Comparison of ENCODE assay signal across 17 cellular contexts in the genomic region with DNA sequence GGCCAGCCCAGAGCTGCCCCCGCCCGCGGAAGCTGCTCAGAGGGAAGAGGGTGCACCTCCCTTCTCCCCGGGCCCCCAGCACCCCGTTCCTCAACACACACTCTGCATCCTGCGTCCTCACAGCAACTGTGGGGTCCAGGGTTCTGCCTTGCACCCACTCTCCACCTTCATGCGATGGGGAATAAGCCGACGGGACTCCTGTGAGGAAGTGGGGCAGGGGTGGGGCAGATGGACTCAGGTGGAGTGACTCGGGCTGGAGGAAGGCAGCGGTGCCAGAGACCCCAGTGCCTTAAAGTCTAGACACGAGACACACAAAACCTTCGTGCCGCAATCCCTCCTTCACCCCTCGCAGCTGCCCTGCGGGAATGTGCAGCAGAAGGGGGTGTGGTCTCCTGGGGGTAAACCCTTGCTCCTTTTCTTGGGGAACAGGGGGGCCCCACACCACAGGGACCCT. TPM values are rescaled to one million over a fixed set of nuclear protein-coding genes. Genes with fewer than 3 reads are reported as not detected.
DNase-seq lines count a peak whose midpoint lies in the region; ATAC-seq, FAIRE-seq and TF ChIP-seq lines count a peak whose summit lies in the region.
"Had no signal": no experiment of that assay in that cellular context is flagged by ENCODE, and none has a peak within 500 bp of the region (broad histone marks: within the 10 kb centered on the region; RNA-seq: fewer than 3 reads in every experiment).

No MANE protein-coding gene starts in this region.

- H3K23me2 ChIP-seq in H9 (ENCODE audit: insufficient read length, low read depth, low read length, poor library complexity, severe bottlenecking) (no peaks in the 10 kb centered on the region), H1 (ENCODE audit: low read depth, low read length) (no peaks in the 10 kb centered on the region; the same call in 1 of the 2 replicates)

- H3K18ac ChIP-seq in H9 (ENCODE audit: insufficient read length, low read depth, low read length) (no peak overlapping the region), H1 (ENCODE audit: extremely low read depth, low read length) (no peak overlapping the region)

- H3K14ac ChIP-seq in H9 (ENCODE audit: insufficient read depth, low read length) (no peak overlapping the region), H1 (ENCODE audit: insufficient read length) (no peak overlapping the region)

- H3K27ac Mint-ChIP-seq in H9 = peak overlapping the region; percentile 34 to 81 (median 48); a peak in 3 of 7 replicates
- H3K27ac Mint-ChIP-seq in activated CD4-positive, alpha-beta memory T cell treated with anti-CD3 and anti-CD28 coated beads, Interleukin-2, amount 10 ng/mL, durations not matched to agents 7 days and 5 days = no peak overlapping the region
- peak overlapping the region in 1 of 2 donors; percentile 73 for H3K27ac Mint-ChIP-seq in natural killer cell
- H3K27ac Mint-ChIP-seq: activated T-cell treated with anti-CD3 and anti-CD28 coated beads, Interleukin-2, amount 50 U/mL, for 72 hours had no signal

- H3K9me3 Mint-ChIP-seq in H9 (no peaks in the 10 kb centered on the region), natural killer cell (no peaks in the 10 kb centered on the region)
- H3K9me3 Mint-ChIP-seq in activated CD4-positive, alpha-beta memory T cell treated with anti-CD3 and anti-CD28 coated beads, Interleukin-2, amount 10 ng/mL, durations not matched to agents 7 days and 5 days = no peaks in the 10 kb centered on the region
- H3K9me3 Mint-ChIP-seq: activated T-cell treated with anti-CD3 and anti-CD28 coated beads, Interleukin-2, amount 50 U/mL, for 72 hours had no signal

- intact Hi-C loops in ovary (cut with DNase I) (no loop called here), natural killer cell (cut with micrococcal nuclease) (no loop called here)

- H2AK5ac ChIP-seq in H9 (ENCODE audit: insufficient read length, low read length) = no peak overlapping the region
- H2AK5ac ChIP-seq in H1 (ENCODE audit: low read depth, low read length) = no peak overlapping the region

- POLR2A ChIA-PET in H1 (lab: Charles Lee; ENCODE audit: partially characterized antibody) = interaction anchor here (0.6 kb wide), 1 partner anchor 344 kb away, joined by 4 read pairs; no protein-coding TSS in a partner anchor
- POLR2A ChIA-PET in activated CD4-positive, alpha-beta memory T cell treated with anti-CD3 and anti-CD28 coated beads, Interleukin-2, amount 10 ng/mL, durations not matched to agents 7 days and 5 days (lab: Charles Lee) = no interaction called here

- no peak for TF ChIP-seq RAD21 in H1 (IDR thresholded peaks at IDR 0.05 in 1 of 2, conservative IDR thresholded peaks at IDR 0.05 in 1 of 2; ENCODE audit: low read depth in 2 of 2, low read length in 2 of 2)

- no CpG with 5 or more reads among the region's 16 CpGs for WGBS in H9 (ENCODE audit: extremely low coverage, insufficient read length, low lambda C conversion rate)
- 96% methylated on average over 12 of the region's 16 CpGs; no CpG with 5 or more reads in 1 of the 2 experiments for WGBS in H1 (ENCODE audit: extremely low coverage in 1 of 2, insufficient coverage in 1 of 2, insufficient read length in 1 of 2, insufficient replicate concordance in 2 of 2, low coverage in 1 of 2, low lambda C conversion rate in 2 of 2, missing lambda C conversion rate in 1 of 2), 2 experiments
- WGBS in ovary, 3 donors = 82 to 85% (median 84%) methylated on average over 16 of the region's 16 CpGs

- no peak for ATAC-seq in natural killer cell
- ATAC-seq: gastrocnemius medialis had no signal

- H3T11ph ChIP-seq in H9 (ENCODE audit: low read length) = no peak overlapping the region

- H3K4me1 ChIP-seq in H9 (ENCODE audit: insufficient read depth, low read length) = no peaks in the 10 kb centered on the region
- H3K4me1 ChIP-seq in H1 (replicated peaks in 1 of 4; ENCODE audit: control insufficient read depth in 3 of 4, insufficient read depth in 4 of 4, low read length in 3 of 4) = peaks cover 0 to 17% (median 8%) of the 10 kb centered on the region in 4 experiments; a peak in 5 of 7 replicates
- peaks cover 48% of the 10 kb centered on the region for H3K4me1 ChIP-seq in ovary (ENCODE audit: insufficient read depth)

- no peak for TF ChIP-seq POLR2A in H1 (IDR thresholded peaks at IDR 0.05; ENCODE audit: control extremely low read depth in 1 of 2, low read depth in 2 of 2, low read length in 2 of 2)
- no peak for TF ChIP-seq POLR2A in ovary (IDR thresholded peaks at IDR 0.05)

- no peak overlapping the region for H4K91ac ChIP-seq in H9 (ENCODE audit: insufficient read length, low read depth, low read length)
- no peak overlapping the region for H4K91ac ChIP-seq in H1 (replicated peaks; ENCODE audit: insufficient read length, low read length)

- H2BK12ac ChIP-seq in H9 (ENCODE audit: insufficient read length, low read depth, low read length) = no peak overlapping the region
- H2BK12ac ChIP-seq in H1 (ENCODE audit: low read depth, low read length) = no peak overlapping the region

- no peak overlapping the region for H3K23ac ChIP-seq in H9 (ENCODE audit: insufficient read length, low read depth, low read length)
- no peak overlapping the region for H3K23ac ChIP-seq in H1 (ENCODE audit: insufficient read length)

- H3K9ac ChIP-seq in H9 (ENCODE audit: extremely low read depth, insufficient read length, low read length) (no peak overlapping the region), H1 (replicated peaks in 1 of 4; ENCODE audit: extremely low read depth in 1 of 4, low read depth in 3 of 4, low read length in 3 of 4) (no peak overlapping the region)

- peaks cover 73% of the 10 kb centered on the region; the same call in 1 of the 2 replicates for H3K79me2 ChIP-seq in H9 (ENCODE audit: insufficient read depth, low read length)
- peaks cover 25 to 100% of the 10 kb centered on the region in 2 experiments; a peak in 3 of 4 replicates for H3K79me2 ChIP-seq in H1 (ENCODE audit: control insufficient read depth in 1 of 2, insufficient read depth in 2 of 2, low read length in 2 of 2)

- H2BK5ac ChIP-seq in H9 (ENCODE audit: insufficient read length, low read length) (no peak overlapping the region), H1 (ENCODE audit: low read depth, low read length) (no peak overlapping the region)

- H3K27me3 Mint-ChIP-seq in H9 (ENCODE audit: low read depth) (no peaks in the 10 kb centered on the region), natural killer cell (ENCODE audit: low read depth in 2 of 2) (no peaks in the 10 kb centered on the region)
- H3K27me3 Mint-ChIP-seq in activated CD4-positive, alpha-beta memory T cell treated with anti-CD3 and anti-CD28 coated beads, Interleukin-2, amount 10 ng/mL, durations not matched to agents 7 days and 5 days = no peaks in the 10 kb centered on the region

- H3K27ac ChIP-seq in H9 (ENCODE audit: insufficient read length, low read depth, low read length) (no peak overlapping the region), H1 (ENCODE audit: low read depth, low read length) (no peak overlapping the region), ovary (no peak overlapping the region)

- H3K4me3 ChIP-seq in H1 (ENCODE audit: extremely low read depth in 1 of 4, insufficient read depth in 2 of 4, low read depth in 3 of 4, low read length in 4 of 4) (no peak overlapping the region), ovary (no peak overlapping the region)
- H3K4me3 ChIP-seq: gastrocnemius medialis, tibial nerve had no signal

- H2BK20ac ChIP-seq in H9 (ENCODE audit: low read depth, low read length, poor library complexity, severe bottlenecking) = no peak overlapping the region
- H2BK20ac ChIP-seq in H1 (ENCODE audit: low read length) = no peak overlapping the region

- DNase-seq in 8988T = peak; percentile 22
- peak; percentile 19 for DNase-seq in H9
- peak in 1 of 2 experiments; percentile 45 for DNase-seq in H1 (ENCODE audit: low read depth in 1 of 2, low spot score in 2 of 2)
- peak in 3 of 5 donors; percentile 4 to 31 (median 11) for DNase-seq in ovary
- no peak for DNase-seq in activated CD4-positive, alpha-beta T cell treated with anti-CD3 and anti-CD28 coated beads for 1 hour
- no peak for DNase-seq in hepatic stellate cell (ENCODE audit: low spot score)
- DNase-seq in activated CD4-positive, alpha-beta memory T cell treated with anti-CD3 and anti-CD28 coated beads, Interleukin-2, amount 10 ng/mL, durations not matched to agents 7 days and 5 days = no peak
- no peak for DNase-seq in natural killer cell
- DNase-seq: activated CD4-positive, alpha-beta T cell treated with anti-CD3 and anti-CD28 coated beads, Interleukin-2, amount 50 U/mL, for 1 hour; activated T-cell treated with anti-CD3 and anti-CD28 coated beads, Interleukin-2, amount 50 U/mL, for 72 hours; NCI-H1436 treated with DMSO at 0.1 percent for 48 hours; NCI-H2227 treated with DMSO at 0.1 percent for 48 hours; stimulated activated CD4-positive, alpha-beta T cell treated with anti-CD3 and anti-CD28 coated beads, Interleukin-4, amount 100 ng/mL, for 4 hours; T1000 had no signal

- TF ChIP-seq EP300 in H1 (IDR thresholded peaks at IDR 0.05; ENCODE audit: borderline replicate concordance in 1 of 2, low read depth in 2 of 2, low read length in 2 of 2) (no peak), ovary (IDR thresholded peaks at IDR 0.05) (no peak)

- H3K79me1 ChIP-seq in H9 (ENCODE audit: insufficient read depth, low read depth, low read length, poor library complexity, severe bottlenecking) = peaks cover 6% of the 10 kb centered on the region
- peaks cover 50% of the 10 kb centered on the region for H3K79me1 ChIP-seq in H1 (ENCODE audit: low read depth, low read length)

- H3K27me3 ChIP-seq in H9 (ENCODE audit: insufficient read depth, low read length) (no peaks in the 10 kb centered on the region), H1 (replicated peaks in 1 of 4; ENCODE audit: control insufficient read depth in 3 of 4, extremely low read depth in 1 of 4, insufficient read depth in 3 of 4, low read length in 3 of 4) (no peaks in the 10 kb centered on the region), ovary (no peaks in the 10 kb centered on the region)
- H3K27me3 ChIP-seq: gastrocnemius medialis, tibial nerve had no signal

- no peak for FAIRE-seq in H1 (lab: Jason Lieb, UNC)
- FAIRE-seq: colon had no signal

- H4K5ac ChIP-seq in H9 (ENCODE audit: insufficient read length, low read depth, low read length) (no peak overlapping the region), H1 (ENCODE audit: insufficient read length, low read depth, low read length) (no peak overlapping the region)

- peaks cover 2 to 20% (median 6%) of the 10 kb centered on the region in 3 experiments; a peak in 5 of 7 replicates for H3K36me3 Mint-ChIP-seq in H9 (ENCODE audit: insufficient read depth in 1 of 3, low read depth in 3 of 3)
- H3K36me3 Mint-ChIP-seq in activated CD4-positive, alpha-beta memory T cell treated with anti-CD3 and anti-CD28 coated beads, Interleukin-2, amount 10 ng/mL, durations not matched to agents 7 days and 5 days (ENCODE audit: low read depth) = no peaks in the 10 kb centered on the region
- no peaks in the 10 kb centered on the region for H3K36me3 Mint-ChIP-seq in natural killer cell

- H3K4me3 Mint-ChIP-seq in H9 = no peak overlapping the region
- H3K4me3 Mint-ChIP-seq in activated CD4-positive, alpha-beta memory T cell treated with anti-CD3 and anti-CD28 coated beads, Interleukin-2, amount 10 ng/mL, durations not matched to agents 7 days and 5 days = no peak overlapping the region
- H3K4me3 Mint-ChIP-seq in natural killer cell = no peak overlapping the region
- H3K4me3 Mint-ChIP-seq: activated T-cell treated with anti-CD3 and anti-CD28 coated beads, Interleukin-2, amount 50 U/mL, for 72 hours had no signal

- CTCF ChIA-PET in H1 (lab: Charles Lee; ENCODE audit: partially characterized antibody) = no interaction called here
- CTCF ChIA-PET in activated CD4-positive, alpha-beta memory T cell treated with anti-CD3 and anti-CD28 coated beads, Interleukin-2, amount 10 ng/mL, durations not matched to agents 7 days and 5 days (lab: Charles Lee) = no interaction called here

- no peak for TF ChIP-seq CTCF in H9 (conservative IDR thresholded peaks at IDR 0.05)
- TF ChIP-seq CTCF in H1 (IDR thresholded peaks at IDR 0.05; ENCODE audit: control extremely low read depth in 1 of 3, insufficient read depth in 1 of 3, low read depth in 1 of 3, low read length in 3 of 3) = no peak
- no peak for TF ChIP-seq CTCF in ovary (IDR thresholded peaks at IDR 0.05)
- TF ChIP-seq CTCF in natural killer cell (IDR thresholded peaks at IDR 0.05) = no peak

- H3K4ac ChIP-seq in H9 (ENCODE audit: low read depth, low read length) (no peak overlapping the region), H1 (replicated peaks; ENCODE audit: insufficient read length, low read depth, low read length) (no peak overlapping the region)

- H3K56ac ChIP-seq in H9 (ENCODE audit: insufficient read length, low read depth, low read length) (no peak overlapping the region), H1 (replicated peaks; ENCODE audit: insufficient read length, low read depth, low read length) (no peak overlapping the region)

- H4K20me1 ChIP-seq in H9 (ENCODE audit: control insufficient read depth, insufficient read depth, insufficient read length) = peaks cover 3% of the 10 kb centered on the region
- H4K20me1 ChIP-seq in H1 (replicated peaks in 1 of 2; ENCODE audit: control insufficient read depth in 1 of 2, insufficient read depth in 2 of 2, low read length in 2 of 2) = peaks cover 66 to 73% of the 10 kb centered on the region in 2 experiments

- no peak overlapping the region for H3K4me2 ChIP-seq in H9 (ENCODE audit: insufficient read depth, insufficient read length, low read length)
- no peak overlapping the region for H3K4me2 ChIP-seq in H1 (ENCODE audit: insufficient read depth in 1 of 2, low read depth in 2 of 2, low read length in 2 of 2)

- H3K9me3 ChIP-seq in H9 (ENCODE audit: control insufficient read depth, low read depth, low read length) = no peaks in the 10 kb centered on the region
- H3K9me3 ChIP-seq in H1 (ENCODE audit: insufficient read depth in 2 of 2, low read depth in 1 of 2, low read length in 1 of 2) = no peaks in the 10 kb centered on the region
- no peaks in the 10 kb centered on the region for H3K9me3 ChIP-seq in ovary
- H3K9me3 ChIP-seq: gastrocnemius medialis, tibial nerve had no signal

- H4K8ac ChIP-seq in H9 (replicated peaks; ENCODE audit: insufficient read length, low read depth, low read length) (no peak overlapping the region), H1 (ENCODE audit: extremely low read depth, insufficient read depth, low read length) (peak overlapping the region; percentile 43; the same call in 1 of the 2 replicates)

- H2BK15ac ChIP-seq in H9 (ENCODE audit: low read depth, low read length) = no peak overlapping the region
- no peak overlapping the region for H2BK15ac ChIP-seq in H1 (ENCODE audit: low read length)

- H3K4me1 Mint-ChIP-seq in H9 (peaks cover 17 to 39% of the 10 kb centered on the region in 2 experiments), natural killer cell (peaks cover 7 to 62% of the 10 kb centered on the region in 2 donors)
- peaks cover 10% of the 10 kb centered on the region for H3K4me1 Mint-ChIP-seq in activated CD4-positive, alpha-beta memory T cell treated with anti-CD3 and anti-CD28 coated beads, Interleukin-2, amount 10 ng/mL, durations not matched to agents 7 days and 5 days

- H2AFZ ChIP-seq in H9 (ENCODE audit: low read length) = no peak overlapping the region
- H2AFZ ChIP-seq in H1 (ENCODE audit: low read length) = no peak overlapping the region

- no peaks in the 10 kb centered on the region; a peak in 1 of 8 replicates for H3K36me3 ChIP-seq in H1 (ENCODE audit: control insufficient read depth in 2 of 4, insufficient read depth in 4 of 4, low read length in 3 of 4)
- no peaks in the 10 kb centered on the region for H3K36me3 ChIP-seq in ovary
- H3K36me3 ChIP-seq: gastrocnemius medialis, tibial nerve had no signal

- no peak overlapping the region for H2BK120ac ChIP-seq in H9 (ENCODE audit: low read depth, low read length, poor library complexity, severe bottlenecking)
- no peak overlapping the region for H2BK120ac ChIP-seq in H1 (replicated peaks; ENCODE audit: low read depth, low read length)

RNA-seq across cellular contexts. Expression of gene BRD3, which starts 8.6 kb away (rescaled TPM):
- total RNA-seq in H9 (2021) (63.1 and 63.6 TPM in 2 replicates), ovary (10 to 100 TPM; 15.9 to 52.1 (median 39.2) TPM), natural killer cell (10 to 100 TPM; 52.8 to 63.0 (median 52.8) TPM)
- 82.7 and 87.8 TPM in 2 replicates for total RNA-seq in H1 (2021; fragmentation: NEBNext Ultra II Directional; extraction: Animal tissue kit (Norgen Biotek cat#: 25700))
- polyA plus RNA-seq in H1 (2011; rRNA removed) (31.0 and 38.4 TPM in 2 replicates), ovary (10 to 100 TPM; 14.9 to 17.1 TPM)
- polyA plus RNA-seq in H1 (2011; cell fraction: cytosol; rRNA removed) = 15.4 TPM
- 36.5 TPM for polyA plus RNA-seq in H1 (2011; cell fraction: nucleus; rRNA removed)
- polyA plus RNA-seq in H1 (2012, experiment 1 of 2) = 46.3 to 49.6 TPM (median 47.8 TPM) in 4 replicates
- 24.5 TPM for polyA plus RNA-seq in H1 (2012, experiment 2 of 2)
- 34.4 TPM for polyA plus RNA-seq in H1 (2013, experiment 1 of 2)
- 34.5 TPM for polyA plus RNA-seq in H1 (2013, experiment 2 of 2)
- polyA minus RNA-seq in H1 (2011; rRNA and poly(A)+ RNA removed) = 15.6 and 21.7 TPM in 2 replicates
- polyA minus RNA-seq in H1 (2011; cell fraction: cytosol; rRNA and poly(A)+ RNA removed) = 51.7 TPM
- polyA minus RNA-seq in H1 (2011; cell fraction: nucleus; rRNA and poly(A)+ RNA removed) = 35.8 TPM
- 10 to 100 TPM; 26.0 to 29.3 TPM for total RNA-seq in activated CD4-positive, alpha-beta memory T cell treated with anti-CD3 and anti-CD28 coated beads, Interleukin-2, amount 10 ng/mL, durations not matched to agents 7 days and 5 days

RNA-seq across cellular contexts. Expression of gene BRD3OS, which starts 33.9 kb away (rescaled TPM):
- total RNA-seq in H9 (2021) (16.4 and 17.8 TPM in 2 replicates), ovary (10 to 100 TPM; 14.5 to 26.3 (median 21.1) TPM), natural killer cell (1 to 10 TPM; 5.5 to 6.8 (median 6.5) TPM)
- 17.2 and 20.2 TPM in 2 replicates for total RNA-seq in H1 (2021; fragmentation: NEBNext Ultra II Directional; extraction: Animal tissue kit (Norgen Biotek cat#: 25700))
- polyA plus RNA-seq in H1 (2011; rRNA removed) (12.7 and 13.6 TPM in 2 replicates), ovary (10 to 100 TPM; 17.1 to 28.1 TPM)
- polyA plus RNA-seq in H1 (2011; cell fraction: cytosol; rRNA removed) = 13.0 TPM
- 11.0 TPM for polyA plus RNA-seq in H1 (2011; cell fraction: nucleus; rRNA removed)
- polyA plus RNA-seq in H1 (2012, experiment 1 of 2) = 12.5 to 16.9 TPM (median 14.6 TPM) in 4 replicates
- polyA plus RNA-seq in H1 (2012, experiment 2 of 2) = 17.3 TPM
- 11.6 TPM for polyA plus RNA-seq in H1 (2013, experiment 1 of 2)
- polyA plus RNA-seq in H1 (2013, experiment 2 of 2) = 12.4 TPM
- 6.7 and 9.0 TPM in 2 replicates for polyA minus RNA-seq in H1 (2011; rRNA and poly(A)+ RNA removed)
- 10.8 TPM for polyA minus RNA-seq in H1 (2011; cell fraction: cytosol; rRNA and poly(A)+ RNA removed)
- polyA minus RNA-seq in H1 (2011; cell fraction: nucleus; rRNA and poly(A)+ RNA removed) = 7.3 TPM
- total RNA-seq in activated CD4-positive, alpha-beta memory T cell treated with anti-CD3 and anti-CD28 coated beads, Interleukin-2, amount 10 ng/mL, durations not matched to agents 7 days and 5 days = 10 to 100 TPM in 1 of 2 experiments, 1 to 10 TPM in 1; 9.6 to 10.3 TPM

Comparison
In these comparisons a context has a peak if more than half of its experiments do, and no peak if none do; other contexts are left out.
1. DNase-seq: peak in 8988T (single experiment), H9 (single experiment) and ovary (3 of 5); none in activated CD4-positive, alpha-beta T cell treated with anti-CD3 and anti-CD28 coated beads for 1 hour (single experiment), hepatic stellate cell (single experiment), activated CD4-positive, alpha-beta memory T cell treated with anti-CD3 and anti-CD28 coated beads, Interleukin-2, amount 10 ng/mL, durations not matched to agents 7 days and 5 days (single experiment) and natural killer cell (single experiment).